In the genomic region with DNA sequence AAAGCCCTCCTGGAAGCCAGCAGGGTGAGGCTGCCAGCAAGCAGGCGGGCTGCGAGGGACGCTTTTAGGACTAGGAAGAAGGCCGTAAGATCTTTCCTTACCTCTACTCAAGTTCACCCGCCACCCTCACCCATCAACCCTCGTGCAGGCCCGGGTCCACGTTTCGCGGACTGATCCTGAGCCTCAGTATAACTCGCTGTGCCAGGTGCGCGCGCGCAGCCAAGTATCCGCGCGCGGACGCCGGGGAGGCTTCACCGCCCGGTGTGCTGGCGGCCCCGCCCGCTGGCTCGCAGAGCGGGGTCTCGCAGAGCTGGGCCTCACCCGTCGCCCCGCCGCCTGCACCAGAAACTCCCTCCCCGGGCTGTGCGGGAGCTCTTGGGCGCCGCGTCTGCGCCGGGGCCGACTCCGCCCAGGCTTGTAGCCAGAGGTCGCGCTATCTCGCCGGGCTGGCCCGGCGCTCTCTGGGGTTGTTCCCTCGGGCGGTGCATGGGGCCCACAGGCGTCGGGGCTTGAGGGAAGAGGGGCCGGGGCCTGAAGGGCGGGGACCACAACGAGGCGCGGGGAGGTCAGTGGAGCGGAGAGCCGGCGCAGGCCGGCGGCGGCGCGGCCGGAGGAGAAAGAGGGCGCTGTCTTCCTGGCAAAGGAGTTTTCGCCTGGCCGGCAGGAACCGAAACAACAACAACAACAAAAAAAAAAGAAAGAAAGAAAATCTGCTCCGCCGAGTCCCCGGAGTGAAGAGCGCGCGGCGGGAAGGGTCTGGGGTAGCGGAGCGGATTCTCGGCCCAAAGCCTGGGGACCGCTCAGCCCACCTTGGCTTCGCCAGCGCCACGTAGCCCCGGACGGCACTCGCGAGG, we compare ENCODE assay signal across 8 cellular contexts. TPM values are rescaled to one million over a fixed set of nuclear protein-coding genes. Genes with fewer than 3 reads are reported as not detected.
A peak's percentile ranks its signal among the peaks of the same experiment; 100 is the strongest.
DNase-seq lines count a peak whose midpoint lies in the region; ATAC-seq and TF ChIP-seq lines count a peak whose summit lies in the region.

No MANE protein-coding gene starts in this region.

- CTCF ChIA-PET in CD8-positive, alpha-beta T cell (lab: Charles Lee) = no interaction called here

- H3K4me3 Mint-ChIP-seq in CD8-positive, alpha-beta T cell = peak overlapping the region; percentile 72
- H3K4me3 Mint-ChIP-seq in activated T-helper 17 cell treated with anti-CD3 and anti-CD28 coated beads, Interleukin-2, amount 50 U/mL, for 72 hours = peak overlapping the region; percentile 62

- no peaks in the 10 kb centered on the region for H3K9me3 ChIP-seq in CD8-positive, alpha-beta T cell (ENCODE audit: low read length)

- no peak overlapping the region for H3K27ac Mint-ChIP-seq in CD8-positive, alpha-beta T cell
- H3K27ac Mint-ChIP-seq in activated T-helper 17 cell treated with anti-CD3 and anti-CD28 coated beads, Interleukin-2, amount 50 U/mL, for 72 hours = no peak overlapping the region

- H3K27me3 ChIP-seq in CD8-positive, alpha-beta T cell (ENCODE audit: insufficient read depth, low read length) = peaks cover 37% of the 10 kb centered on the region

- intact Hi-C loops in CD8-positive, alpha-beta T cell (cut with DNase I, micrococcal nuclease) = no loop called here
- intact Hi-C loops in left ventricle myocardium superior (cut with micrococcal nuclease) = no loop called here

- no peaks in the 10 kb centered on the region for H3K36me3 Mint-ChIP-seq in CD8-positive, alpha-beta T cell
- H3K36me3 Mint-ChIP-seq in activated T-helper 17 cell treated with anti-CD3 and anti-CD28 coated beads, Interleukin-2, amount 50 U/mL, for 72 hours (ENCODE audit: low read depth) = peaks cover 12% of the 10 kb centered on the region

- peaks cover 52% of the 10 kb centered on the region for H3K4me1 Mint-ChIP-seq in CD8-positive, alpha-beta T cell (ENCODE audit: low read depth)
- peaks cover 22% of the 10 kb centered on the region for H3K4me1 Mint-ChIP-seq in activated T-helper 17 cell treated with anti-CD3 and anti-CD28 coated beads, Interleukin-2, amount 50 U/mL, for 72 hours

- H3K9me3 Mint-ChIP-seq in CD8-positive, alpha-beta T cell = no peaks in the 10 kb centered on the region
- H3K9me3 Mint-ChIP-seq in activated T-helper 17 cell treated with anti-CD3 and anti-CD28 coated beads, Interleukin-2, amount 50 U/mL, for 72 hours = no peaks in the 10 kb centered on the region

- H3K27ac ChIP-seq in CD8-positive, alpha-beta T cell (ENCODE audit: low read depth, low read length) = no peak overlapping the region

- peak; percentile 32 for TF ChIP-seq POLR2A in GM18526 (IDR thresholded peaks at IDR 0.05; ENCODE audit: extremely low read depth, insufficient read length)

- H3K27me3 Mint-ChIP-seq in CD8-positive, alpha-beta T cell (ENCODE audit: low read depth) = peaks cover 75% of the 10 kb centered on the region
- H3K27me3 Mint-ChIP-seq in activated T-helper 17 cell treated with anti-CD3 and anti-CD28 coated beads, Interleukin-2, amount 50 U/mL, for 72 hours = peaks cover 61% of the 10 kb centered on the region

- POLR2A ChIA-PET in CD8-positive, alpha-beta T cell (lab: Charles Lee) = no interaction called here

- H3K36me3 ChIP-seq in CD8-positive, alpha-beta T cell (ENCODE audit: insufficient read depth, low read length) = no peaks in the 10 kb centered on the region

- ATAC-seq in CD8-positive, alpha-beta T cell = peak; percentile 31
- peak; percentile 82 for ATAC-seq in HG02943 (IDR thresholded peaks at IDR 0.05; ENCODE audit: low read depth, unreplicated experiment)
- peak; percentile 52 for ATAC-seq in activated T-helper 17 cell treated with anti-CD3 and anti-CD28 coated beads, Interleukin-2, amount 50 U/mL, for 72 hours (replicated peaks)
- ATAC-seq in left ventricle myocardium superior = peak; percentile 89

- no peak for DNase-seq in CD8-positive, alpha-beta T cell
- peak; percentile 89 for DNase-seq in NCI-H2107 (lab: John Stamatoyannopoulos, UW)
- DNase-seq in left ventricle myocardium superior = peak; percentile 55
- DNase-seq in retina = peak; percentile 88
- DNase-seq in stimulated activated CD4-positive, alpha-beta T cell treated with anti-CD3 and anti-CD28 coated beads, Interleukin-4, amount 100 ng/mL, for 1 hour = no peak

- H3K4me3 ChIP-seq in CD8-positive, alpha-beta T cell (ENCODE audit: low read depth, low read length) = peak overlapping the region; percentile 27

- TF ChIP-seq CTCF in CD8-positive, alpha-beta T cell (IDR thresholded peaks at IDR 0.05) = no peak

- H3K4me1 ChIP-seq in CD8-positive, alpha-beta T cell (ENCODE audit: insufficient read depth, low read length) = peaks cover 41% of the 10 kb centered on the region

RNA-seq across cellular contexts. Expression of a gene that starts 7.7 kb away (rescaled TPM):
- total RNA-seq in CD8-positive, alpha-beta T cell = not detected
- total RNA-seq in activated T-helper 17 cell treated with anti-CD3 and anti-CD28 coated beads, Interleukin-2, amount 50 U/mL, for 72 hours = not detected
- total RNA-seq in left ventricle myocardium superior = not detected

Comparison
In these comparisons a context has a peak if more than half of its experiments do, and no peak if none do; other contexts are left out.
1. ATAC-seq: peak in every context shown above with its lines; median percentile 89 in left ventricle myocardium superior; 82 in HG02943; 52 in activated T-helper 17 cell treated with anti-CD3 and anti-CD28 coated beads, Interleukin-2, amount 50 U/mL, for 72 hours; 31 in CD8-positive, alpha-beta T cell.
2. DNase-seq: peak in NCI-H2107 (single experiment), left ventricle myocardium superior (single experiment) and retina (single experiment); none in CD8-positive, alpha-beta T cell (0 of 7) and stimulated activated CD4-positive, alpha-beta T cell treated with anti-CD3 and anti-CD28 coated beads, Interleukin-4, amount 100 ng/mL, for 1 hour (single experiment).